In genomic region chr1:157961805-157962762, GRCh38 we compare ENCODE assay signal across 1 cellular context.
TF ChIP-seq lines count a peak whose summit lies in the region.

No MANE protein-coding gene starts in this region.

TF ChIP-seq in GM23338, 12 proteins besides CTCF, POLR2A, EP300 and RAD21 (continued from another document):
- TF ChIP-seq STAT1 (IDR thresholded peaks at IDR 0.05; ENCODE audit: unreplicated experiment), result no peak
- no peak for TF ChIP-seq CREB1 (CRISPR knock-in tag; IDR thresholded peaks at IDR 0.05; ENCODE audit: low read depth)
- no peak for TF ChIP-seq ZNF114 (CRISPR knock-in tag; IDR thresholded peaks at IDR 0.05)
- no peak for TF ChIP-seq POLR2AphosphoS5 (IDR thresholded peaks at IDR 0.05; ENCODE audit: low read depth)
- no peak for TF ChIP-seq ZNF462 (CRISPR knock-in tag; IDR thresholded peaks at IDR 0.05)
